ENCODE assay signal across 18 cellular contexts in the genomic region with DNA sequence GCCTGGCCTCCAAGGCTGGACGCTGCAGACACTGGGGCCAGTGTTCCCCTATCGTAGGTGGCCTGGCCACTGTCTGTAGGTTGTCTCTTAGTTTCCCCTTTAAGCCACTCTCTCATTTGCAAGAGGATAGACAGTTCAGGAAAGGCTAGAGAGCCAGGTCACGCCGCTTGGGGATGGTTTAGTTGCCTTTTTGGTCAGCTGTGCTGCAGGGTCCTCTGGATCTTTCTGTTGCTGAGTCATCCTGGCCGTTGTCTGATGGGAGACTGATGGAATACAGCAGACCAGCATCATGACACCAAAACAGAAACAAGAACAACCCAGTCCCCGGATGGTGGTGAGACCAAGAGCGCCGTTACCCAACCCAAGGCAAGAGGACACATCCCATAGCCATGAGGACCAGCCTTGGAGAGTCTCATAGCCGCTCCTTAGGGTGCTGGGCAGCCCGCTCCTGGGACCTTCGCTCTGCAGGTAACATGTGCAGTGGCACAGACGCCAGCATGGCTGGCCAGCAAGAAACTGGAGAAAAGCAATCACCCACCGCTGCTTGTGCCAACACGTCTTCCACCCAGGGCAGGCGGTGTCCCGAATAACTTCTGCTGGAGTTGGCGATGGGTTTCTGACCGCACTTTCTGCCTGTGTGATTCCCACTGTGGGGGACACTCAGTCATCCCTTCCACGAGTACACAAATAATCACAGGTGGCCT.
DNase-seq lines count a peak whose midpoint lies in the region; ATAC-seq and TF ChIP-seq lines count a peak whose summit lies in the region.
"Had no signal": no experiment of that assay in that cellular context is flagged by ENCODE, and none has a peak within 500 bp of the region (broad histone marks: within the 10 kb centered on the region; RNA-seq: fewer than 3 reads in every experiment).

No MANE protein-coding gene starts in this region.

- H2AFZ ChIP-seq in IMR-90 (replicated peaks; ENCODE audit: low read length, poor library complexity) (no peak overlapping the region), smooth muscle cell (ENCODE audit: low read depth) (no peak overlapping the region)

- H3K9me3 ChIP-seq in IMR-90 (ENCODE audit: control insufficient read depth, insufficient read depth, low read length) (no peaks in the 10 kb centered on the region), smooth muscle cell (replicated peaks; ENCODE audit: low read depth) (no peaks in the 10 kb centered on the region)
- H3K9me3 ChIP-seq: BLaER1 had no signal

- H3K4me1 Mint-ChIP-seq in chondrocyte (ENCODE audit: low read depth): peaks cover 2% of the 10 kb centered on the region
- H3K4me1 Mint-ChIP-seq: CD14-positive monocyte had no signal

- no peak for TF ChIP-seq RAD21 in IMR-90 (IDR thresholded peaks at IDR 0.05; ENCODE audit: low read length)

- no peaks in the 10 kb centered on the region for H3F3A ChIP-seq in smooth muscle cell (ENCODE audit: low read depth)

- 92% methylated on average over 12 of the region's 19 CpGs; no CpG with 5 or more reads in 1 of the 2 experiments for WGBS in IMR-90 (ENCODE audit: extremely low coverage in 2 of 2, insufficient read length in 1 of 2), 2 experiments
- WGBS in smooth muscle cell (ENCODE audit: low lambda C conversion rate): 86% methylated on average over 19 of the region's 19 CpGs

- no peak overlapping the region for H3K4me3 Mint-ChIP-seq in chondrocyte (ENCODE audit: unreplicated experiment)
- H3K4me3 Mint-ChIP-seq: CD14-positive monocyte; CD4-positive, alpha-beta memory T cell; HFFc6 had no signal

- H2BK20ac ChIP-seq in IMR-90 (ENCODE audit: low read depth, low read length): no peak overlapping the region

- no peak overlapping the region for H2AK5ac ChIP-seq in IMR-90 (ENCODE audit: low read depth, low read length)

- no peak overlapping the region for H3K23ac ChIP-seq in IMR-90 (ENCODE audit: low read depth, low read length)

- H3K4me3 ChIP-seq in IMR-90 (ENCODE audit: insufficient read depth, low read depth, low read length) (no peak overlapping the region), smooth muscle cell (no peak overlapping the region)
- H3K4me3 ChIP-seq: BLaER1 had no signal

- H2BK15ac ChIP-seq in IMR-90 (ENCODE audit: low read depth, low read length): no peak overlapping the region

- H4K20me1 ChIP-seq in IMR-90 (ENCODE audit: insufficient read depth, low read length) (no peaks in the 10 kb centered on the region; the same call in 1 of the 2 replicates), smooth muscle cell (ENCODE audit: low read depth) (no peaks in the 10 kb centered on the region)
- H4K20me1 ChIP-seq: BLaER1 had no signal

- no peak overlapping the region for H3K4me2 ChIP-seq in IMR-90 (ENCODE audit: low read depth, low read length)
- no peak overlapping the region for H3K4me2 ChIP-seq in smooth muscle cell
- H3K4me2 ChIP-seq: BLaER1 had no signal

- H3K27me3 ChIP-seq in IMR-90 (ENCODE audit: control insufficient read depth, insufficient read depth, low read length) (no peaks in the 10 kb centered on the region; the same call in 1 of the 2 replicates), smooth muscle cell (ENCODE audit: low read depth) (no peaks in the 10 kb centered on the region)
- H3K27me3 ChIP-seq: BLaER1 had no signal

- no peaks in the 10 kb centered on the region for H3K79me1 ChIP-seq in IMR-90 (ENCODE audit: low read depth in 1 of 2, low read length in 2 of 2)

- no peak overlapping the region for H2BK120ac ChIP-seq in IMR-90 (ENCODE audit: low read depth, low read length)

- no peak overlapping the region for H3K27ac ChIP-seq in IMR-90 (ENCODE audit: insufficient read depth, low read length)
- peak overlapping the region; percentile 60 for H3K27ac ChIP-seq in smooth muscle cell (ENCODE audit: low read depth)
- H3K27ac ChIP-seq: BLaER1 had no signal

- in situ Hi-C loops in IMR-90 (cut with MboI; ENCODE audit: low sequenced_read_pairs): no loop called here

- H4K91ac ChIP-seq in IMR-90 (ENCODE audit: insufficient read depth, low read depth, low read length): no peak overlapping the region

- no TSS peak for BruUV-seq in IMR-90 (replicated peaks; lab: Mats Ljungman, UMichigan)

- no peak for TF ChIP-seq CTCF in IMR-90 (conservative IDR thresholded peaks at IDR 0.05; ENCODE audit: low read depth, low read length)
- no peak for TF ChIP-seq CTCF in chondrocyte (IDR thresholded peaks at IDR 0.05)
- TF ChIP-seq CTCF in smooth muscle cell (IDR thresholded peaks at IDR 0.05; ENCODE audit: borderline replicate concordance, insufficient read depth, poor library complexity, severe bottlenecking): no peak

- no peak overlapping the region for H4K8ac ChIP-seq in IMR-90 (ENCODE audit: low read depth in 2 of 2, low read length in 2 of 2)

- no peaks in the 10 kb centered on the region for H3K79me2 ChIP-seq in smooth muscle cell (ENCODE audit: low read depth)

- H3K36me3 ChIP-seq in IMR-90 (ENCODE audit: control insufficient read depth, insufficient read depth, low read length): peaks cover 6% of the 10 kb centered on the region; the same call in 1 of the 2 replicates
- no peaks in the 10 kb centered on the region for H3K36me3 ChIP-seq in smooth muscle cell (ENCODE audit: low read depth)

- H3K9me3 Mint-ChIP-seq in chondrocyte (ENCODE audit: low read depth): no peaks in the 10 kb centered on the region
- H3K9me3 Mint-ChIP-seq: CD4-positive, alpha-beta memory T cell; HFFc6 had no signal

- H3K27ac Mint-ChIP-seq in chondrocyte (ENCODE audit: unreplicated experiment): no peak overlapping the region
- H3K27ac Mint-ChIP-seq: CD14-positive monocyte, HFFc6 had no signal

- H3K4ac ChIP-seq in IMR-90 (ENCODE audit: low read depth, low read length): no peak overlapping the region

- CTCF ChIA-PET in IMR-90 (lab: Yijun Ruan, JAX): no interaction called here

- dilution Hi-C loops in IMR-90 (cut with HindIII; ENCODE audit: low sequenced_read_pairs, unreplicated experiment): no loop called here

- peaks cover 2% of the 10 kb centered on the region for H3K27me3 Mint-ChIP-seq in chondrocyte (ENCODE audit: low read depth)
- H3K27me3 Mint-ChIP-seq: CD4-positive, alpha-beta memory T cell had no signal

- no peak overlapping the region for H3K14ac ChIP-seq in IMR-90 (replicated peaks; ENCODE audit: low read depth, low read length)

- H3K4me1 ChIP-seq in IMR-90 (ENCODE audit: control insufficient read depth, insufficient read depth, low read length): no peaks in the 10 kb centered on the region
- no peaks in the 10 kb centered on the region for H3K4me1 ChIP-seq in smooth muscle cell (ENCODE audit: low read depth)
- H3K4me1 ChIP-seq: BLaER1 had no signal

- no peak overlapping the region for H4K5ac ChIP-seq in IMR-90 (ENCODE audit: low read depth, low read length)

- peaks cover 15% of the 10 kb centered on the region for H3K36me3 Mint-ChIP-seq in chondrocyte (ENCODE audit: low read depth)
- H3K36me3 Mint-ChIP-seq: CD14-positive monocyte; CD4-positive, alpha-beta memory T cell had no signal

- no peak overlapping the region for H2BK5ac ChIP-seq in IMR-90 (ENCODE audit: low read depth, low read length, poor library complexity, severe bottlenecking)

- no peak for TF ChIP-seq POLR2A in IMR-90 (IDR thresholded peaks at IDR 0.05; ENCODE audit: low read depth, low read length)

- H3K9me1 ChIP-seq in IMR-90 (ENCODE audit: insufficient read depth, low read length): no peaks in the 10 kb centered on the region

- intact Hi-C loops in IMR-90 (cut with micrococcal nuclease): no loop called here

- no peak overlapping the region for H2AK9ac ChIP-seq in IMR-90 (replicated peaks; ENCODE audit: low read depth, low read length, poor library complexity)

- no peak for ATAC-seq in IMR-90 (ENCODE audit: low read depth)
- ATAC-seq: HCT116 had no signal

- H3K9ac ChIP-seq in IMR-90 (ENCODE audit: low read depth, low read length): no peak overlapping the region
- no peak overlapping the region for H3K9ac ChIP-seq in smooth muscle cell (ENCODE audit: low read depth)
- H3K9ac ChIP-seq: BLaER1 had no signal

- H3K56ac ChIP-seq in IMR-90 (ENCODE audit: extremely low read depth, insufficient read depth, low read length): no peak overlapping the region

- POLR2A ChIA-PET in IMR-90 (lab: Charles Lee; ENCODE audit: unreplicated experiment): no interaction called here

- peak; percentile 46 for DNase-seq in activated effector memory CD4-positive, alpha-beta T cell treated with anti-CD3 and anti-CD28 coated beads, Interleukin-2, amount 50 U/mL, for 16 hours
- DNase-seq in activated effector memory CD4-positive, alpha-beta T cell treated with Interleukin-2 at 50 U/mL for 16 hours: no peak
- DNase-seq in IMR-90: no peak
- DNase-seq in chondrocyte (ENCODE audit: low spot score): peak; percentile 68
- DNase-seq in smooth muscle cell (lab: John Stamatoyannopoulos, UW; ENCODE audit: unreplicated experiment): no peak
- DNase-seq in stimulated activated naive CD4-positive, alpha-beta T cell treated with Interleukin-2 at 50 U/mL for 16 hours (lab: John Stamatoyannopoulos, UW): no peak
- DNase-seq in NCI-H1092 (lab: John Stamatoyannopoulos, UW): no peak
- DNase-seq: 8988T; CD4-positive, alpha-beta memory T cell; DMS153; DMS79; GDM1; GOT3; H7; HFFc6 had no signal

- no peak overlapping the region for H3K18ac ChIP-seq in IMR-90 (ENCODE audit: low read depth, low read length)

TF ChIP-seq in IMR-90, 13 proteins besides CTCF, POLR2A, EP300 and RAD21:
- TF ChIP-seq RFX5 (IDR thresholded peaks at IDR 0.05; ENCODE audit: low read depth, low read length) (no peak), SMC3 (IDR thresholded peaks at IDR 0.05; ENCODE audit: low read depth, low read length) (no peak), NFE2L2 (IDR thresholded peaks at IDR 0.05; ENCODE audit: low read depth, low read length) (0 out of 2 replicates have a peak, but pooled peaks have one; percentile 10)

Comparison
In these comparisons a context has a peak if more than half of its experiments do, and no peak if none do; other contexts are left out.
1. DNase-seq: peak in activated effector memory CD4-positive, alpha-beta T cell treated with anti-CD3 and anti-CD28 coated beads, Interleukin-2, amount 50 U/mL, for 16 hours (single experiment) and chondrocyte (single experiment); none in activated effector memory CD4-positive, alpha-beta T cell treated with Interleukin-2 at 50 U/mL for 16 hours (single experiment), IMR-90 (single experiment), smooth muscle cell (single experiment), stimulated activated naive CD4-positive, alpha-beta T cell treated with Interleukin-2 at 50 U/mL for 16 hours (single experiment) and NCI-H1092 (single experiment).